Comparison of ENCODE assay signal across 9 cellular contexts in the genomic region with DNA sequence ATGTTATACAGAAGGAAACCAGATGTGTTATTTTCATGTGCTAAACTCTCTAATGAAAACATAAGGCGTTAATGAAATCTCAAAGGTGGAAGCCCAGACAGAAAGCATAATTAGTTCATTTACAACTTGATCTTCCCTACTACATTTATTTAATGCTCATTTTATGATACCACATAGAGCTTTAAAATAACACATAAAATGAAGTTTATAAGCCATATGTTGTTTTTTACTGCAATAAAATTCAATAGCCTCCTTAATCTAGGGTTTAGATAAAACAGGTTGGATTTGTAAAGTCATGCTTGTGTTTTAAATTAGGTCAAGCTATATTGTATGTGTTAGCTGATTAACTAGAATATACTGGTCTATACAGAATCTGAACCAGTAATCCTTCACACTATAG.
"Had no signal": no experiment of that assay in that cellular context is flagged by ENCODE, and none has a peak within 500 bp of the region (broad histone marks: within the 10 kb centered on the region; RNA-seq: fewer than 3 reads in every experiment).

No MANE protein-coding gene starts in this region.

- H3K4me3 ChIP-seq: GM23248, HAP-1 had no signal

- H3K36me3 ChIP-seq: HAP-1 had no signal

- DNase-seq: GM23248, GOT3, H7, KBM-7 had no signal

- H3K27ac ChIP-seq: GM23248, HL-60 had no signal

- H3K4me1 Mint-ChIP-seq: IgD-negative memory B cell had no signal

- H3K4me1 ChIP-seq: HAP-1 had no signal

- FAIRE-seq: HepG2 had no signal

- H3K9me3 ChIP-seq: HAP-1 had no signal

- H2AFZ ChIP-seq: GM23248 had no signal

- H3K9ac ChIP-seq: GM23248 had no signal

- ATAC-seq: HCT116, HepG2 had no signal

- H3K27ac Mint-ChIP-seq: IgD-negative memory B cell had no signal

- H3K36me3 Mint-ChIP-seq: IgD-negative memory B cell had no signal

- H3K4me3 Mint-ChIP-seq: IgD-negative memory B cell had no signal
